12 cellular contexts compared by ENCODE assay signal in the genomic region with DNA sequence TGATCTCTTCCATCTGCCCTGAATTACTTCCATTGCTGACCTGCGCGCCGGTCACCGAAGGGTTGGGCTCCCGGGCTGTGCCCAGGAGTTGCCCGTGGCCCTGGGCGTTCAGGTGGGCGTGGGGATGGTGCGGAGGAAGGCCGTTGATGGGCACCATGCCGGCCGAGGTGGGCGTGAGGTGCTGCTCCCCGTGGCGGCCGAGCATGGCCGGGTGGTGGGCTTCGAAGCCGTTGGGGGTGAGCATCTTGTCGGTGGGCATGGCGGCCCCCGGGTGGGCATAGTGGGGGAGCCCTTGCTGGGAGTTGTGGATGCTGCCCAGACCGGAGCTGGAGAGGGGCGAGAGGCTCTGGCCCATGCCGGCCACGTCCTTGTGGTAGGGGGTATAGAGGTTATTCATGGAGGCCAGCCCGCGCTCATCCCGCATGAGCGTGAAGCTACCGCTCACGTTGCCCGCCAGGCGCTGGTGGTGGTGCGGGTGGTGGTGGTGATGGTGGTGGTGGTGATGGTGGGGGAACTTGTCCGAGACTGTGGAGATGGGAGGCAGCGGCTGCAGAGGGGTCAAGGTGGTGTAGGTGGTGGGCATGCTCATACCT. TPM values are rescaled to one million over a fixed set of nuclear protein-coding genes. Genes with fewer than 3 reads are reported as not detected.
DNase-seq lines count a peak whose midpoint lies in the region; FAIRE-seq and TF ChIP-seq lines count a peak whose summit lies in the region.
"Had no signal": no experiment of that assay in that cellular context is flagged by ENCODE, and none has a peak within 500 bp of the region (broad histone marks: within the 10 kb centered on the region; RNA-seq: fewer than 3 reads in every experiment).

No MANE protein-coding gene starts in this region.

- TF ChIP-seq CTCF in MM.1S (IDR thresholded peaks at IDR 0.05; ENCODE audit: low read length) (no peak), neural progenitor cell (IDR thresholded peaks at IDR 0.05) (no peak), RWPE1 (conservative IDR thresholded peaks at IDR 0.05; ENCODE audit: low read depth) (no peak), D721Med (IDR thresholded peaks at IDR 0.05; ENCODE audit: insufficient read depth, missing control alignments) (no peak)

- H3K4me1 Mint-ChIP-seq in CD4-positive, alpha-beta memory T cell = peaks cover 6 to 53% (median 25%) of the 10 kb centered on the region in 4 donors
- peaks cover 40% of the 10 kb centered on the region for H3K4me1 Mint-ChIP-seq in neural progenitor cell

- POLR2A ChIA-PET in CD4-positive, alpha-beta memory T cell (lab: Charles Lee; ENCODE audit: partially characterized antibody) = no interaction called here
- POLR2A ChIA-PET in RWPE1 (lab: Yijun Ruan, JAX; ENCODE audit: low non-redundant PET) = no interaction called here

- no peak overlapping the region for H3K27ac ChIP-seq in CD4-positive, alpha-beta memory T cell (ENCODE audit: low read depth, low read length)
- H3K27ac ChIP-seq in MM.1S (ENCODE audit: low read length) (no peak overlapping the region), duodenal mucosa (ENCODE audit: low read depth, low read length) (no peak overlapping the region), neural progenitor cell (no peak overlapping the region), RWPE1 (no peak overlapping the region)

- intact Hi-C loops in CD4-positive, alpha-beta memory T cell (cut with micrococcal nuclease) = no loop called here

- no peaks in the 10 kb centered on the region for H3K79me2 ChIP-seq in MM.1S (ENCODE audit: low read length)
- H3K79me2 ChIP-seq in neural progenitor cell (ENCODE audit: low read depth) = no peaks in the 10 kb centered on the region

- no peak overlapping the region for H3K4me3 ChIP-seq in CD4-positive, alpha-beta memory T cell (ENCODE audit: low read length in 2 of 2)
- H3K4me3 ChIP-seq in MM.1S (ENCODE audit: low read length) (no peak overlapping the region), duodenal mucosa (ENCODE audit: low read depth in 1 of 2, low read length in 2 of 2) (peak overlapping the region; percentile 40 to 76), neural progenitor cell (no peak overlapping the region)

- H3K27me3 ChIP-seq in CD4-positive, alpha-beta memory T cell (ENCODE audit: insufficient read depth, low read length) = peaks cover 59% of the 10 kb centered on the region
- H3K27me3 ChIP-seq in MM.1S (replicated peaks; ENCODE audit: insufficient read depth, low read length) (peaks cover 72% of the 10 kb centered on the region), duodenal mucosa (ENCODE audit: control insufficient read depth in 1 of 2, insufficient read depth in 2 of 2, low read length in 2 of 2) (peaks cover 56 to 82% of the 10 kb centered on the region in 2 donors), neural progenitor cell (peaks cover 98% of the 10 kb centered on the region)

- H4K20me1 ChIP-seq in MM.1S (ENCODE audit: insufficient read depth, low read length) = no peaks in the 10 kb centered on the region
- H4K20me1 ChIP-seq in neural progenitor cell (ENCODE audit: low read depth) = peaks cover 50% of the 10 kb centered on the region

- no peak overlapping the region for H2AFZ ChIP-seq in MM.1S (ENCODE audit: low read length)
- H2AFZ ChIP-seq in neural progenitor cell (replicated peaks) = no peak overlapping the region

- no peaks in the 10 kb centered on the region for H3K36me3 ChIP-seq in CD4-positive, alpha-beta memory T cell (ENCODE audit: insufficient read depth, low read length)
- no peaks in the 10 kb centered on the region for H3K36me3 ChIP-seq in MM.1S (replicated peaks; ENCODE audit: insufficient read depth, low read length)
- no peaks in the 10 kb centered on the region for H3K36me3 ChIP-seq in duodenal mucosa (ENCODE audit: control insufficient read depth in 1 of 2, insufficient read depth in 2 of 2, low read length in 2 of 2)
- no peaks in the 10 kb centered on the region for H3K36me3 ChIP-seq in neural progenitor cell

- peaks cover 57 to 68% of the 10 kb centered on the region in 2 donors for H3K27me3 Mint-ChIP-seq in CD4-positive, alpha-beta memory T cell
- H3K27me3 Mint-ChIP-seq in neural progenitor cell (ENCODE audit: insufficient read depth, low read depth) = peaks cover 75% of the 10 kb centered on the region

- peak overlapping the region in 1 of 7 donors; percentile 29 for H3K27ac Mint-ChIP-seq in CD4-positive, alpha-beta memory T cell
- no peak overlapping the region for H3K27ac Mint-ChIP-seq in neural progenitor cell

- H3K9me3 ChIP-seq in CD4-positive, alpha-beta memory T cell (ENCODE audit: control insufficient read depth in 1 of 2, low read length in 2 of 2) = no peaks in the 10 kb centered on the region
- H3K9me3 ChIP-seq in MM.1S (replicated peaks; ENCODE audit: insufficient read depth, low read length) (no peaks in the 10 kb centered on the region), duodenal mucosa (ENCODE audit: control insufficient read depth in 1 of 2, low read length in 2 of 2) (no peaks in the 10 kb centered on the region), neural progenitor cell (ENCODE audit: low read depth) (no peaks in the 10 kb centered on the region)

- DNase-seq in CD4-positive, alpha-beta memory T cell = no peak
- DNase-seq in MM.1S = no peak
- no peak for DNase-seq in neural progenitor cell (ENCODE audit: low spot score)
- DNase-seq in RWPE1 (ENCODE audit: low spot score) = no peak
- DNase-seq in NCI-H2081 treated with DMSO at 0.1 percent for 48 hours (lab: John Stamatoyannopoulos, UW) = no peak
- no peak for DNase-seq in D721Med (ENCODE audit: insufficient read length, low spot score)
- DNase-seq in HPDE6-E6E7 (ENCODE audit: extremely low spot score) = no peak
- DNase-seq: foreskin melanocyte had no signal

- H3K9ac ChIP-seq in MM.1S (ENCODE audit: low read length) (no peak overlapping the region), duodenal mucosa (ENCODE audit: low read depth in 1 of 2, low read length in 2 of 2) (no peak overlapping the region), neural progenitor cell (no peak overlapping the region)

- H3K4me2 ChIP-seq in MM.1S (ENCODE audit: low read depth, low read length) (peak overlapping the region; percentile 95; the same call in 1 of the 2 replicates), neural progenitor cell (peak overlapping the region; percentile 87)

- H3K9me3 Mint-ChIP-seq in CD4-positive, alpha-beta memory T cell = peaks cover 0 to 11% (median 2%) of the 10 kb centered on the region in 8 donors
- peaks cover 9% of the 10 kb centered on the region for H3K9me3 Mint-ChIP-seq in neural progenitor cell

- no peaks in the 10 kb centered on the region for H3K9me2 ChIP-seq in MM.1S (replicated peaks; ENCODE audit: insufficient read depth, low read length)

- CTCF ChIA-PET in CD4-positive, alpha-beta memory T cell (lab: Charles Lee; ENCODE audit: partially characterized antibody) = no interaction called here
- CTCF ChIA-PET in RWPE1 (lab: Yijun Ruan, JAX) = interaction anchor here (0.8 kb wide), 1 partner anchor 9 kb away, joined by 3 read pairs; no protein-coding TSS in a partner anchor

- peaks cover 28% of the 10 kb centered on the region for H3K4me1 ChIP-seq in CD4-positive, alpha-beta memory T cell (ENCODE audit: insufficient read depth, low read length)
- no peaks in the 10 kb centered on the region for H3K4me1 ChIP-seq in MM.1S (ENCODE audit: low read length)
- peaks cover 0 to 24% of the 10 kb centered on the region in 2 donors for H3K4me1 ChIP-seq in duodenal mucosa (ENCODE audit: control insufficient read depth in 1 of 2, insufficient read depth in 2 of 2, low read length in 2 of 2)
- peaks cover 39% of the 10 kb centered on the region for H3K4me1 ChIP-seq in neural progenitor cell

- H3F3A ChIP-seq in MM.1S (ENCODE audit: insufficient read depth, low read length) (no peaks in the 10 kb centered on the region), neural progenitor cell (ENCODE audit: low read depth) (peaks cover 19% of the 10 kb centered on the region)

- H3K36me3 Mint-ChIP-seq in CD4-positive, alpha-beta memory T cell = no peaks in the 10 kb centered on the region
- H3K36me3 Mint-ChIP-seq in neural progenitor cell = peaks cover 2% of the 10 kb centered on the region

- FAIRE-seq in D721Med (lab: Jason Lieb, UNC) = no peak

- H3K4me3 Mint-ChIP-seq in CD4-positive, alpha-beta memory T cell = peak overlapping the region in 7 of 8 donors; percentile 60 to 87 (median 82)
- peak overlapping the region; percentile 90 for H3K4me3 Mint-ChIP-seq in neural progenitor cell

RNA-seq across cellular contexts. Expression of a gene that starts 1.0 kb away (rescaled TPM):
- not detected for total RNA-seq in CD4-positive, alpha-beta memory T cell
- polyA plus RNA-seq in CD4-positive, alpha-beta memory T cell = not detected
- 1.5 TPM in 2 replicates for total RNA-seq in neural progenitor cell (ENCODE audit: low replicate concordance)
- total RNA-seq: G401, HT1080, temporal lobe had no signal

Comparison
In these comparisons a context has a peak if more than half of its experiments do, and no peak if none do; other contexts are left out.
1. H3K4me3 ChIP-seq: peak in duodenal mucosa (2 of 2); none in CD4-positive, alpha-beta memory T cell (0 of 2), MM.1S (single experiment) and neural progenitor cell (single experiment).